ENCODE assay signal across 2 cellular contexts in the genomic region with DNA sequence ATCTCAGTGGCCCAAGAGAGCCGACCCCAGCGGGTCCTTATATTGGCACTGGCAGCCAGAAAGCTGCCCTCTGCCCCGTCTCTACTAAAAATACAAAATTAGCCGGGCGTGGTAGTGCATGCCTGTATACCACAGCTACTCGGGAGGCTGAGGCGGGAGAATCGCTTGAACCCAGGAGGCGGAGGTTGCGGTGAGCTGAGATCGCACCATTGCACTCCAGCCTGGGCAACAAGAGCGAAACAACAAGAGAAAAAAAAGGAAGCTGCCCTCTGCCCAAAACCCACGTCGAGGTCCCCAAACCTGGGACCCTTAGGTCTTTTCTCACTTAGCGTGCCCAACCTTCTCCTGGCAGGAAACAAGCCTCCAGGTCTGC. TPM values are rescaled to one million over a fixed set of nuclear protein-coding genes. Genes with fewer than 3 reads are reported as not detected.
"Not testable (repeated sequence)": the region's sequence is repeated elsewhere in the genome, so short reads cannot be mapped to it uniquely, and the experiment has no call there.

No MANE protein-coding gene starts in this region.

- peaks cover 0 to 41% (median 4%) of the 10 kb centered on the region in 11 experiments; a peak in 8 of 22 replicates for H4K20me1 ChIP-seq in BLaER1 treated with 17β-estradiol and CSF1 and Interleukin-3, amounts not matched to agents 10 nM and 100 nM

- H3K27ac ChIP-seq in BLaER1 treated with 17β-estradiol and CSF1 and Interleukin-3, amounts not matched to agents 10 nM and 100 nM: peak overlapping the region; percentile 67 to 90 (median 83); a peak in 18 of 22 replicates
- peak overlapping the region; percentile 83 to 90 for H3K27ac ChIP-seq in esophagus (ENCODE audit: low read depth in 2 of 2, low read length in 1 of 2)

- H3K27me3 ChIP-seq in BLaER1 treated with 17β-estradiol and CSF1 and Interleukin-3, amounts not matched to agents 10 nM and 100 nM; esophagus (ENCODE audit: control insufficient read depth in 1 of 2, insufficient read depth in 2 of 2, low read length in 2 of 2): not testable (repeated sequence)

- peak overlapping the region; percentile 68 to 92 (median 84) for H3K4me3 ChIP-seq in BLaER1 treated with 17β-estradiol and CSF1 and Interleukin-3, amounts not matched to agents 10 nM and 100 nM
- peak overlapping the region; percentile 92 to 100 for H3K4me3 ChIP-seq in esophagus (ENCODE audit: low read depth in 1 of 2, low read length in 2 of 2)

- H3K9me3 ChIP-seq in BLaER1 treated with 17β-estradiol and CSF1 and Interleukin-3, amounts not matched to agents 10 nM and 100 nM (replicated peaks in 1 of 11); esophagus (ENCODE audit: control insufficient read depth in 2 of 2, insufficient read depth in 1 of 2, low read depth in 1 of 2, low read length in 1 of 2): not testable (repeated sequence)

- H3K4me2 ChIP-seq in BLaER1 treated with 17β-estradiol and CSF1 and Interleukin-3, amounts not matched to agents 10 nM and 100 nM: peak overlapping the region; percentile 74 to 96 (median 92)

- peaks cover 45 to 63% (median 59%) of the 10 kb centered on the region in 10 experiments for H3K4me1 ChIP-seq in BLaER1 treated with 17β-estradiol and CSF1 and Interleukin-3, amounts not matched to agents 10 nM and 100 nM
- H3K4me1 ChIP-seq in esophagus (ENCODE audit: control insufficient read depth in 2 of 2, insufficient read depth in 2 of 2, low read length in 1 of 2): not testable (repeated sequence)

- WGBS in esophagus, 2 donors: 51 to 54% methylated on average over 15 of the region's 15 CpGs

- peak overlapping the region; percentile 78 to 92 (median 86) for H3K9ac ChIP-seq in BLaER1 treated with 17β-estradiol and CSF1 and Interleukin-3, amounts not matched to agents 10 nM and 100 nM

- peaks cover 28 to 49% (median 44%) of the 10 kb centered on the region in 11 experiments; a peak in 21 of 22 replicates for H3K36me3 ChIP-seq in BLaER1 treated with 17β-estradiol and CSF1 and Interleukin-3, amounts not matched to agents 10 nM and 100 nM
- H3K36me3 ChIP-seq in esophagus (ENCODE audit: control insufficient read depth in 2 of 2, insufficient read depth in 2 of 2, low read length in 1 of 2): peaks cover 17 to 19% of the 10 kb centered on the region in 2 donors

RNA-seq across cellular contexts. Expression of a gene that starts 0.9 kb away (rescaled TPM):
- polyA plus RNA-seq in esophagus: 100 to 1,000 TPM; 112 to 146 TPM

RNA-seq across cellular contexts. Expression of a gene that starts 20.6 kb away (rescaled TPM):
- 1 to 10 TPM in 1 of 2 donors, under 1 TPM in 1; 0.41 to 2.2 TPM for polyA plus RNA-seq in esophagus

RNA-seq across cellular contexts. Expression of a gene that starts 24.0 kb away (rescaled TPM):
- polyA plus RNA-seq in esophagus: 1 to 10 TPM; 6.6 to 7.2 TPM

RNA-seq across cellular contexts. Expression of a gene that starts 42.3 kb away (rescaled TPM):
- polyA plus RNA-seq in esophagus: not detected

RNA-seq across cellular contexts. Expression of a gene that starts 51.7 kb away (rescaled TPM):
- under 1 TPM; 0.31 to 0.44 TPM for polyA plus RNA-seq in esophagus
